Comparison of ENCODE assay signal across 1 cellular context in genomic region chr7:131115340-131115739, GRCh38.
TF ChIP-seq lines count a peak whose summit lies in the region.

No MANE protein-coding gene starts in this region.

TF ChIP-seq in K562, 482 proteins besides CTCF, POLR2A, EP300 and RAD21 (continued from another document):
- peak; percentile 52 for TF ChIP-seq TFE3 (CRISPR knock-in tag; IDR thresholded peaks at IDR 0.05)
- no peak for TF ChIP-seq HNRNPH1 (optimal IDR thresholded peaks at IDR 0.05; ENCODE audit: low read depth, low read length)
- TF ChIP-seq NEUROD1 (IDR thresholded peaks at IDR 0.05; ENCODE audit: borderline replicate concordance, low read depth, low read length, partially characterized antibody) = no peak
- TF ChIP-seq ZBTB2 (IDR thresholded peaks at IDR 0.05) = no peak
- TF ChIP-seq PYGO2 (tag; IDR thresholded peaks at IDR 0.05) = no peak
- no peak for TF ChIP-seq PBX2 (CRISPR knock-in tag; IDR thresholded peaks at IDR 0.05; ENCODE audit: low read depth)
- TF ChIP-seq PBX2 (tag; conservative IDR thresholded peaks at IDR 0.05; ENCODE audit: low read depth) = peak; percentile 75
- no peak for TF ChIP-seq HINFP (tag; conservative IDR thresholded peaks at IDR 0.05; ENCODE audit: low read depth)
- no peak for TF ChIP-seq CGGBP1 (CRISPR knock-in tag; IDR thresholded peaks at IDR 0.05)
- TF ChIP-seq PKNOX1 (IDR thresholded peaks at IDR 0.05) = peak; percentile 30; the same call in 1 of the 2 replicates
- TF ChIP-seq E2F8 (IDR thresholded peaks at IDR 0.05; ENCODE audit: low read depth, partially characterized antibody) = no peak
- TF ChIP-seq ZNF140 (CRISPR knock-in tag; IDR thresholded peaks at IDR 0.05) = no peak
- no peak for TF ChIP-seq ARNT (IDR thresholded peaks at IDR 0.05)
- no peak for TF ChIP-seq HBP1 (CRISPR knock-in tag; IDR thresholded peaks at IDR 0.05)
- TF ChIP-seq FOXK2 (conservative IDR thresholded peaks at IDR 0.05 in 1 of 2, IDR thresholded peaks at IDR 0.05 in 1 of 2; ENCODE audit: low read depth in 2 of 2) = no peak
- TF ChIP-seq NFE2L1 (tag; IDR thresholded peaks at IDR 0.05; ENCODE audit: borderline replicate concordance, low read depth) = no peak
- TF ChIP-seq PHF21A (IDR thresholded peaks at IDR 0.05; ENCODE audit: borderline replicate concordance, low read depth) = no peak
- no peak for TF ChIP-seq SOX6 (IDR thresholded peaks at IDR 0.05)
- TF ChIP-seq VEZF1 (CRISPR knock-in tag; IDR thresholded peaks at IDR 0.05) = no peak
- TF ChIP-seq RBM25 (IDR thresholded peaks at IDR 0.05; ENCODE audit: low read depth, low read length, severe bottlenecking) = no peak
- peak; percentile 75 for TF ChIP-seq MEIS2 (IDR thresholded peaks at IDR 0.05; ENCODE audit: partially characterized antibody)
- no peak for TF ChIP-seq TCF7L2 (IDR thresholded peaks at IDR 0.05; ENCODE audit: low read depth, low read length)
- no peak for TF ChIP-seq FOXP1 (CRISPR knock-in tag; IDR thresholded peaks at IDR 0.05)
- TF ChIP-seq NRF1 (conservative IDR thresholded peaks at IDR 0.05 in 1 of 2, IDR thresholded peaks at IDR 0.05 in 1 of 2) = no peak
- TF ChIP-seq KDM1A (IDR thresholded peaks at IDR 0.05) = peak in 1 of 2 experiments; percentile 17; a peak in 1 of 4 replicates
- TF ChIP-seq ZNF668 (CRISPR knock-in tag; IDR thresholded peaks at IDR 0.05) = 0 out of 2 replicates have a peak, but pooled peaks have one; percentile 21
- no peak for TF ChIP-seq ZNF79 (CRISPR knock-in tag; IDR thresholded peaks at IDR 0.05; ENCODE audit: low read depth)
- TF ChIP-seq SRSF9 (IDR thresholded peaks at IDR 0.05; ENCODE audit: borderline replicate concordance, low read depth, low read length) = no peak
- no peak for TF ChIP-seq TAF9B (IDR thresholded peaks at IDR 0.05; ENCODE audit: partially characterized antibody)
- TF ChIP-seq FOXP4 (CRISPR knock-in tag; IDR thresholded peaks at IDR 0.05; ENCODE audit: borderline replicate concordance) = no peak
- no peak for TF ChIP-seq MTA2 (IDR thresholded peaks at IDR 0.05; ENCODE audit: low read depth)
